9 cellular contexts compared by ENCODE assay signal in genomic region chr11:12043959-12044772, GRCh38. TPM values are rescaled to one million over a fixed set of nuclear protein-coding genes. Genes with fewer than 3 reads are reported as not detected.
DNase-seq lines count a peak whose midpoint lies in the region; ATAC-seq, FAIRE-seq and TF ChIP-seq lines count a peak whose summit lies in the region.
"Had no signal": no experiment of that assay in that cellular context is flagged by ENCODE, and none has a peak within 500 bp of the region (broad histone marks: within the 10 kb centered on the region; RNA-seq: fewer than 3 reads in every experiment).

No MANE protein-coding gene starts in this region.

- H3K79me2 ChIP-seq in SK-N-SH (ENCODE audit: insufficient read depth), result no peaks in the 10 kb centered on the region

- H2AFZ ChIP-seq in SK-N-SH (ENCODE audit: low read depth), result peak overlapping the region; percentile 66; the same call in 1 of the 2 replicates

- POLR2A ChIA-PET in CD8-positive, alpha-beta memory T cell (lab: Charles Lee), result no interaction called here
- POLR2A ChIA-PET in SK-N-SH (lab: Yijun Ruan, JAX), result no interaction called here
- POLR2A ChIA-PET in activated naive CD8-positive, alpha-beta T cell treated with anti-CD3 and anti-CD28 coated beads, Interleukin-2, amount 10 ng/mL, durations not matched to agents 7 days and 5 days (lab: Charles Lee), result no interaction called here

- no peaks in the 10 kb centered on the region for H3K27me3 ChIP-seq in CD8-positive, alpha-beta memory T cell (ENCODE audit: insufficient read depth, low read length, poor library complexity, severe bottlenecking)
- H3K27me3 ChIP-seq in SK-N-SH (ENCODE audit: insufficient read depth), result no peaks in the 10 kb centered on the region

- peak overlapping the region; percentile 74 for H3K9ac ChIP-seq in SK-N-SH

- peak; percentile 16 to 95; a peak in 3 of 4 replicates for TF ChIP-seq EP300 in SK-N-SH (IDR thresholded peaks at IDR 0.05; ENCODE audit: borderline replicate concordance in 1 of 2, low read depth in 1 of 2, low read length in 1 of 2)

- H3K27ac Mint-ChIP-seq in CD8-positive, alpha-beta memory T cell, result no peak overlapping the region
- H3K27ac Mint-ChIP-seq in activated naive CD8-positive, alpha-beta T cell treated with anti-CD3 and anti-CD28 coated beads, Interleukin-2, amount 10 ng/mL, durations not matched to agents 7 days and 5 days, result no peak overlapping the region

- TF ChIP-seq RAD21 in SK-N-SH (IDR thresholded peaks at IDR 0.05; ENCODE audit: low read length), result peak; percentile 95

- no peaks in the 10 kb centered on the region for H4K20me1 ChIP-seq in SK-N-SH (ENCODE audit: insufficient read depth)

- peaks cover 3 to 5% (median 4%) of the 10 kb centered on the region in 3 donors for H3K4me1 Mint-ChIP-seq in CD8-positive, alpha-beta memory T cell
- peaks cover 7% of the 10 kb centered on the region for H3K4me1 Mint-ChIP-seq in activated naive CD8-positive, alpha-beta T cell treated with anti-CD3 and anti-CD28 coated beads, Interleukin-2, amount 10 ng/mL, durations not matched to agents 7 days and 5 days

- no peaks in the 10 kb centered on the region for H3K9me2 ChIP-seq in SK-N-SH

- peaks cover 37% of the 10 kb centered on the region for H3F3A ChIP-seq in SK-N-SH (replicated peaks; ENCODE audit: insufficient read depth)

- 7% methylated on average over 13 of the region's 13 CpGs for WGBS in SK-N-SH (ENCODE audit: low lambda C conversion rate)

- no peaks in the 10 kb centered on the region for H3K36me3 Mint-ChIP-seq in CD8-positive, alpha-beta memory T cell
- no peaks in the 10 kb centered on the region for H3K36me3 Mint-ChIP-seq in activated naive CD8-positive, alpha-beta T cell treated with anti-CD3 and anti-CD28 coated beads, Interleukin-2, amount 10 ng/mL, durations not matched to agents 7 days and 5 days

- peak overlapping the region; percentile 69 for H3K4me2 ChIP-seq in SK-N-SH

- intact Hi-C loops in Right ventricle myocardium superior (cut with DNase I), result loop anchor here (2.0 to 5.0 kb wide), 2 partner anchors 115 to 247 kb away; no protein-coding TSS in a partner anchor
- intact Hi-C loops in posterior cingulate gyrus (cut with DNase I), result loop anchor here (1.0 to 10.0 kb wide), 4 partner anchors 69 to 243 kb away; partner anchors contain the start of gene USP47

- no peak overlapping the region for H3K4me3 ChIP-seq in CD8-positive, alpha-beta memory T cell (ENCODE audit: low read length)
- H3K4me3 ChIP-seq in SK-N-SH (ENCODE audit: low read depth in 2 of 2, low read length in 1 of 2), result peak overlapping the region in 1 of 2 experiments; percentile 29; a peak in 3 of 4 replicates

- ATAC-seq in activated naive CD8-positive, alpha-beta T cell treated with anti-CD3 and anti-CD28 coated beads, Interleukin-2, amount 10 ng/mL, durations not matched to agents 7 days and 5 days (ENCODE audit: low read depth), result peak; percentile 70
- ATAC-seq in Right ventricle myocardium superior (ENCODE audit: poor library complexity), result peak; percentile 89

- FAIRE-seq in urothelium cell line (lab: Jason Lieb, UNC), result peak; percentile 77
- FAIRE-seq: colon had no signal

- H3K9me3 ChIP-seq in CD8-positive, alpha-beta memory T cell (ENCODE audit: low read length), result no peaks in the 10 kb centered on the region
- H3K9me3 ChIP-seq in SK-N-SH, result no peaks in the 10 kb centered on the region

- no peaks in the 10 kb centered on the region for H3K9me3 Mint-ChIP-seq in CD8-positive, alpha-beta memory T cell
- H3K9me3 Mint-ChIP-seq in activated naive CD8-positive, alpha-beta T cell treated with anti-CD3 and anti-CD28 coated beads, Interleukin-2, amount 10 ng/mL, durations not matched to agents 7 days and 5 days, result no peaks in the 10 kb centered on the region

- TF ChIP-seq CTCF in GM20000 (IDR thresholded peaks at IDR 0.05; ENCODE audit: extremely low read depth, missing control alignments) (peak; percentile 77), SK-N-SH (IDR thresholded peaks at IDR 0.05) (peak; percentile 97)

- H3K4me3 Mint-ChIP-seq in CD8-positive, alpha-beta memory T cell, result no peak overlapping the region
- no peak overlapping the region for H3K4me3 Mint-ChIP-seq in activated naive CD8-positive, alpha-beta T cell treated with anti-CD3 and anti-CD28 coated beads, Interleukin-2, amount 10 ng/mL, durations not matched to agents 7 days and 5 days

- no peak overlapping the region for H3K27ac ChIP-seq in CD8-positive, alpha-beta memory T cell (ENCODE audit: low read depth, low read length)
- peak overlapping the region; percentile 70 to 96; a peak in 3 of 4 replicates for H3K27ac ChIP-seq in SK-N-SH (ENCODE audit: low read depth in 2 of 2, low read length in 1 of 2)

- H3K4me1 ChIP-seq in CD8-positive, alpha-beta memory T cell (ENCODE audit: insufficient read depth, low read length), result peaks cover 4% of the 10 kb centered on the region
- H3K4me1 ChIP-seq in SK-N-SH (ENCODE audit: control insufficient read depth in 1 of 2, insufficient read depth in 2 of 2, low read depth in 1 of 2, low read length in 1 of 2), result peaks cover 6 to 16% of the 10 kb centered on the region in 2 experiments; a peak in 3 of 4 replicates

- CTCF ChIA-PET in CD8-positive, alpha-beta memory T cell (lab: Charles Lee), result interaction anchor here (0.6 to 16.8 kb wide), 26 partner anchors 8 to 253 kb away, joined by 3 to 302 read pairs (median 3); no protein-coding TSS in a partner anchor
- CTCF ChIA-PET in SK-N-SH (lab: Yijun Ruan, JAX), result interaction anchor here (0.6 to 17.0 kb wide), 76 partner anchors 9 to 1110 kb away, joined by 3 to 488 read pairs (median 5); partner anchors contain the start of genes DKK3 and USP47

- H3K27me3 Mint-ChIP-seq in CD8-positive, alpha-beta memory T cell, result peaks cover 0 to 10% of the 10 kb centered on the region in 2 donors
- peaks cover 16% of the 10 kb centered on the region for H3K27me3 Mint-ChIP-seq in activated naive CD8-positive, alpha-beta T cell treated with anti-CD3 and anti-CD28 coated beads, Interleukin-2, amount 10 ng/mL, durations not matched to agents 7 days and 5 days

- H3K36me3 ChIP-seq in CD8-positive, alpha-beta memory T cell (ENCODE audit: insufficient read depth, low read length), result no peaks in the 10 kb centered on the region
- no peaks in the 10 kb centered on the region for H3K36me3 ChIP-seq in SK-N-SH (replicated peaks in 1 of 2; ENCODE audit: control insufficient read depth in 1 of 2, insufficient read depth in 2 of 2, low read length in 1 of 2)

- DNase-seq in CD8-positive, alpha-beta memory T cell, result peak; percentile 43 to 74 (median 51)
- peak; percentile 71 for DNase-seq in GM20000 (ENCODE audit: low spot score)
- peak; percentile 94 for DNase-seq in LHCN-M2 (ENCODE audit: low read depth)
- peak; percentile 74 for DNase-seq in SK-N-SH
- DNase-seq in activated naive CD8-positive, alpha-beta T cell treated with anti-CD3 and anti-CD28 coated beads, Interleukin-2, amount 10 ng/mL, durations not matched to agents 7 days and 5 days, result peak; percentile 69
- DNase-seq in Right ventricle myocardium superior, result peak; percentile 85
- peak; percentile 59 to 96 (median 80) for DNase-seq in posterior cingulate gyrus
- peak; percentile 86 for DNase-seq in urothelium cell line (ENCODE audit: low spot score)

TF ChIP-seq in SK-N-SH, 30 proteins besides CTCF, POLR2A, EP300 and RAD21 (continues in another document):
- no peak for TF ChIP-seq RFX5 (IDR thresholded peaks at IDR 0.05; ENCODE audit: low read length)
- TF ChIP-seq NFIC (IDR thresholded peaks at IDR 0.05; ENCODE audit: borderline replicate concordance), result peak; percentile 83
- no peak; the same call in 1 of the 2 replicates for TF ChIP-seq NRF1 (IDR thresholded peaks at IDR 0.05; ENCODE audit: low read depth, low read length)
- no peak for TF ChIP-seq GABPA (IDR thresholded peaks at IDR 0.05; ENCODE audit: low read depth)
- TF ChIP-seq USF1 (IDR thresholded peaks at IDR 0.05; ENCODE audit: borderline replicate concordance, low read depth), result peak; percentile 68
- no peak for TF ChIP-seq GATA2 (CRISPR knock-in tag; IDR thresholded peaks at IDR 0.05)
- no peak for TF ChIP-seq EZH2phosphoT487 (IDR thresholded peaks at IDR 0.05; ENCODE audit: borderline replicate concordance, low read depth)
- no peak for TF ChIP-seq USF2 (IDR thresholded peaks at IDR 0.05; ENCODE audit: borderline replicate concordance, low read depth, low read length)
- TF ChIP-seq SMC3 (IDR thresholded peaks at IDR 0.05; ENCODE audit: low read depth, low read length), result peak; percentile 95
- peak; percentile 60 for TF ChIP-seq CHD2 (IDR thresholded peaks at IDR 0.05; ENCODE audit: low read length, partially characterized antibody)
- no peak for TF ChIP-seq IRF3 (IDR thresholded peaks at IDR 0.05; ENCODE audit: low read depth, low read length)

RNA-seq across cellular contexts. Expression of gene DKK3, which starts 35.7 kb away (rescaled TPM):
- total RNA-seq in CD8-positive, alpha-beta memory T cell, result 1 to 10 TPM; 2.4 to 2.7 TPM
- 20.4 TPM for polyA plus RNA-seq in CD8-positive, alpha-beta memory T cell
- total RNA-seq in LHCN-M2 (2014; rRNA removed) (263 and 273 TPM in 2 replicates), Right ventricle myocardium superior (520 TPM)
- polyA plus RNA-seq in LHCN-M2 (2012), result 463 TPM
- polyA plus RNA-seq in SK-N-SH (2012; rRNA removed), result 1,174 and 1,491 TPM in 2 replicates
- 1,028 and 1,442 TPM in 2 replicates for polyA plus RNA-seq in SK-N-SH (2012; cell fraction: cytosol; rRNA removed)
- 933 and 1,160 TPM in 2 replicates for polyA plus RNA-seq in SK-N-SH (2012; cell fraction: nucleus; rRNA removed)
- total RNA-seq in activated naive CD8-positive, alpha-beta T cell treated with anti-CD3 and anti-CD28 coated beads, Interleukin-2, amount 10 ng/mL, durations not matched to agents 7 days and 5 days, result 10 to 100 TPM in 1 of 2 experiments, 1 to 10 TPM in 1; 8.1 to 12.0 TPM

Comparison
In these comparisons a context has a peak if more than half of its experiments do, and no peak if none do; other contexts are left out.
1. RNA of gene DKK3, which starts 35.7 kb away (total RNA-seq): 520 TPM in Right ventricle myocardium superior (single experiment) and 263 to 273 TPM in LHCN-M2; 8.1 to 12.0 TPM in activated naive CD8-positive, alpha-beta T cell treated with anti-CD3 and anti-CD28 coated beads, Interleukin-2, amount 10 ng/mL, durations not matched to agents 7 days and 5 days and 2.4 to 2.7 TPM in CD8-positive, alpha-beta memory T cell; every median in the first group is over 10 times any median in the second.
2. Peak in every context shown above with its lines, with median percentiles within 50 percentile points of each other: DNase-seq.